Comparison of ENCODE assay signal across 8 cellular contexts in genomic region chr17:77392376-77393273, GRCh38.
A peak's percentile ranks its signal among the peaks of the same experiment; 100 is the strongest.
DNase-seq lines count a peak whose midpoint lies in the region; ATAC-seq and TF ChIP-seq lines count a peak whose summit lies in the region.

No MANE protein-coding gene starts in this region.

- no peaks in the 10 kb centered on the region for H3K9me3 Mint-ChIP-seq in CD4-positive, CD25-positive, alpha-beta regulatory T cell
- H3K9me3 Mint-ChIP-seq in naive thymus-derived CD8-positive, alpha-beta T cell = no peaks in the 10 kb centered on the region

- no peaks in the 10 kb centered on the region for H3K9me3 ChIP-seq in CD4-positive, CD25-positive, alpha-beta regulatory T cell (ENCODE audit: control insufficient read depth in 2 of 2, low read length in 2 of 2)

- no peaks in the 10 kb centered on the region for H3K27me3 ChIP-seq in CD4-positive, CD25-positive, alpha-beta regulatory T cell (ENCODE audit: control insufficient read depth, insufficient read depth, low read length)

- DNase-seq in CD4-positive, CD25-positive, alpha-beta regulatory T cell = no peak
- peak; percentile 19 to 76 for DNase-seq in NCI-H526 (lab: John Stamatoyannopoulos, UW)
- no peak for DNase-seq in epithelial cell of prostate (ENCODE audit: low read depth, low spot score)
- DNase-seq in naive thymus-derived CD8-positive, alpha-beta T cell = no peak
- DNase-seq in GM10266 (ENCODE audit: extremely low spot score) = no peak
- DNase-seq in GM10248 (ENCODE audit: extremely low spot score) = no peak
- DNase-seq in stimulated activated CD4-positive, alpha-beta T cell treated with anti-CD3 and anti-CD28 coated beads, Interleukin-4, amount 100 ng/mL, for 1 hour = no peak

- H3K27ac Mint-ChIP-seq in CD4-positive, CD25-positive, alpha-beta regulatory T cell = peak overlapping the region; percentile 66 to 81 (median 79)
- peak overlapping the region in 9 of 10 donors; percentile 77 to 90 (median 88) for H3K27ac Mint-ChIP-seq in naive thymus-derived CD8-positive, alpha-beta T cell

- H3K4me3 Mint-ChIP-seq in CD4-positive, CD25-positive, alpha-beta regulatory T cell = peak overlapping the region in 1 of 4 donors; percentile 92
- H3K4me3 Mint-ChIP-seq in naive thymus-derived CD8-positive, alpha-beta T cell = peak overlapping the region; percentile 36 to 78 (median 68)

- no peaks in the 10 kb centered on the region for H3K36me3 ChIP-seq in CD4-positive, CD25-positive, alpha-beta regulatory T cell (ENCODE audit: control insufficient read depth, insufficient read depth, low read length)

- CTCF ChIA-PET in GM10248 (lab: Yijun Ruan, JAX) = no interaction called here

- H3K4me1 ChIP-seq in CD4-positive, CD25-positive, alpha-beta regulatory T cell (ENCODE audit: control insufficient read depth, insufficient read depth, low read length, poor library complexity, severe bottlenecking) = peaks cover 58% of the 10 kb centered on the region

- H3K36me3 Mint-ChIP-seq in CD4-positive, CD25-positive, alpha-beta regulatory T cell = peaks cover 4% of the 10 kb centered on the region
- no peaks in the 10 kb centered on the region for H3K36me3 Mint-ChIP-seq in naive thymus-derived CD8-positive, alpha-beta T cell

- no peak for ATAC-seq in CD4-positive, CD25-positive, alpha-beta regulatory T cell (ENCODE audit: low read depth in 2 of 2)
- no peak for ATAC-seq in naive thymus-derived CD8-positive, alpha-beta T cell
- ATAC-seq in HG03442 (IDR thresholded peaks at IDR 0.05; ENCODE audit: unreplicated experiment) = no peak

- H3K4me1 Mint-ChIP-seq in CD4-positive, CD25-positive, alpha-beta regulatory T cell = peaks cover 4 to 80% (median 25%) of the 10 kb centered on the region in 4 donors
- H3K4me1 Mint-ChIP-seq in naive thymus-derived CD8-positive, alpha-beta T cell = peaks cover 43 to 91% (median 83%) of the 10 kb centered on the region in 4 donors

- POLR2A ChIA-PET in naive thymus-derived CD8-positive, alpha-beta T cell (lab: Charles Lee) = interaction anchor here (0.6 to 67.2 kb wide), 6 partner anchors 10 to 140 kb away, joined by 3 to 5369 read pairs (median 37); no protein-coding TSS in a partner anchor
- POLR2A ChIA-PET in GM10248 (lab: Yijun Ruan, JAX) = no interaction called here

- peak overlapping the region; percentile 18 for H3K27ac ChIP-seq in CD4-positive, CD25-positive, alpha-beta regulatory T cell (ENCODE audit: insufficient read depth, low read length, poor library complexity, severe bottlenecking)
- peak overlapping the region; percentile 44 for H3K27ac ChIP-seq in epithelial cell of prostate

- TF ChIP-seq CTCF in GM10266 (IDR thresholded peaks at IDR 0.05; ENCODE audit: control insufficient read depth, insufficient read depth, low read depth, missing control alignments) (no peak), GM10248 (IDR thresholded peaks at IDR 0.05; ENCODE audit: control extremely low read depth, extremely low read depth, low read depth, missing control alignments) (no peak)

- H3K27me3 Mint-ChIP-seq in CD4-positive, CD25-positive, alpha-beta regulatory T cell = no peaks in the 10 kb centered on the region
- H3K27me3 Mint-ChIP-seq in naive thymus-derived CD8-positive, alpha-beta T cell = no peaks in the 10 kb centered on the region

- H3K4me3 ChIP-seq in CD4-positive, CD25-positive, alpha-beta regulatory T cell (ENCODE audit: low read depth, low read length) = no peak overlapping the region

Comparison
In these comparisons a context has a peak if more than half of its experiments do, and no peak if none do; other contexts are left out.
1. DNase-seq: peak in NCI-H526 (2 of 2); none in CD4-positive, CD25-positive, alpha-beta regulatory T cell (0 of 3), epithelial cell of prostate (single experiment), naive thymus-derived CD8-positive, alpha-beta T cell (0 of 10), GM10266 (single experiment), GM10248 (single experiment) and stimulated activated CD4-positive, alpha-beta T cell treated with anti-CD3 and anti-CD28 coated beads, Interleukin-4, amount 100 ng/mL, for 1 hour (single experiment).